In genomic region chr4:155675709-155676429, GRCh38 we compare ENCODE assay signal across 1 cellular context.
A peak's percentile ranks its signal among the peaks of the same experiment; 100 is the strongest.
TF ChIP-seq lines count a peak whose summit lies in the region.

No MANE protein-coding gene starts in this region.

TF ChIP-seq in HEK293, 187 proteins besides CTCF, POLR2A, EP300 and RAD21 (continued from another document):
- TF ChIP-seq PRDM10 (tag by site-specific recombination; IDR thresholded peaks at IDR 0.05) (peak; percentile 73), KLF10 (tag by site-specific recombination; IDR thresholded peaks at IDR 0.05) (peak; percentile 28; the same call in 1 of the 2 replicates), BCL11B (tag by site-specific recombination; IDR thresholded peaks at IDR 0.05; ENCODE audit: low read depth) (no peak), ZNF423 (tag by site-specific recombination; IDR thresholded peaks at IDR 0.05) (peak; percentile 28; the same call in 1 of the 2 replicates), ZBTB8A (tag by site-specific recombination; IDR thresholded peaks at IDR 0.05) (peak; percentile 97), SCRT2 (tag by site-specific recombination; IDR thresholded peaks at IDR 0.05) (no peak), FEZF1 (tag by site-specific recombination; IDR thresholded peaks at IDR 0.05) (peak; percentile 92), ZNF335 (tag by site-specific recombination; conservative IDR thresholded peaks at IDR 0.05) (peak; percentile 69), ZNF600 (tag by site-specific recombination; IDR thresholded peaks at IDR 0.05) (no peak), ZNF366 (tag by site-specific recombination; conservative IDR thresholded peaks at IDR 0.05) (no peak), ZXDB (tag by site-specific recombination; IDR thresholded peaks at IDR 0.05) (peak; percentile 47; the same call in 1 of the 2 replicates), IKZF3 (tag by site-specific recombination; IDR thresholded peaks at IDR 0.05) (peak; percentile 95), ZSCAN30 (tag by site-specific recombination; IDR thresholded peaks at IDR 0.05) (peak; percentile 78; the same call in 1 of the 2 replicates), ZSCAN18 (tag by site-specific recombination; IDR thresholded peaks at IDR 0.05) (no peak), REPIN1 (tag by site-specific recombination; IDR thresholded peaks at IDR 0.05; ENCODE audit: low read depth) (no peak), KLF9 (tag by site-specific recombination; IDR thresholded peaks at IDR 0.05; ENCODE audit: low read depth) (no peak), ZNF121 (tag by site-specific recombination; IDR thresholded peaks at IDR 0.05) (no peak), ZNF792 (tag by site-specific recombination; IDR thresholded peaks at IDR 0.05) (no peak), TCF7L2 (IDR thresholded peaks at IDR 0.05; ENCODE audit: borderline replicate concordance, low read depth, low read length) (peak; percentile 98), ZIC2 (tag by site-specific recombination; IDR thresholded peaks at IDR 0.05) (peak; percentile 89), PRDM2 (tag by site-specific recombination; IDR thresholded peaks at IDR 0.05; ENCODE audit: borderline replicate concordance) (no peak), GLIS1 (tag by site-specific recombination; IDR thresholded peaks at IDR 0.05) (peak; percentile 90), ZNF596 (tag by site-specific recombination; IDR thresholded peaks at IDR 0.05) (peak; percentile 85), ZNF704 (tag by site-specific recombination; IDR thresholded peaks at IDR 0.05) (no peak), ZBTB44 (tag by site-specific recombination; IDR thresholded peaks at IDR 0.05) (peak; percentile 45; the same call in 1 of the 2 replicates), ZFP3 (tag by site-specific recombination; IDR thresholded peaks at IDR 0.05; ENCODE audit: low read depth) (no peak; the same call in 1 of the 2 replicates), ZEB2 (tag by site-specific recombination; IDR thresholded peaks at IDR 0.05) (no peak), ZNF610 (tag by site-specific recombination; IDR thresholded peaks at IDR 0.05; ENCODE audit: borderline replicate concordance) (0 out of 2 replicates have a peak, but pooled peaks have one; percentile 46), GLI2 (tag by site-specific recombination; IDR thresholded peaks at IDR 0.05; ENCODE audit: borderline replicate concordance, low read depth) (peak; percentile 35; the same call in 1 of the 2 replicates), ZNF280D (tag by site-specific recombination; IDR thresholded peaks at IDR 0.05) (no peak), ZNF214 (tag by site-specific recombination; IDR thresholded peaks at IDR 0.05; ENCODE audit: borderline replicate concordance) (no peak), SCRT1 (tag by site-specific recombination; IDR thresholded peaks at IDR 0.05; ENCODE audit: borderline replicate concordance) (peak; percentile 56; the same call in 1 of the 2 replicates), EGR2 (tag by site-specific recombination; IDR thresholded peaks at IDR 0.05; ENCODE audit: low read depth) (no peak), ZNF266 (tag by site-specific recombination; IDR thresholded peaks at IDR 0.05; ENCODE audit: low read depth) (no peak), PRDM6 (tag by site-specific recombination; IDR thresholded peaks at IDR 0.05) (peak; percentile 98), ZNF843 (tag by site-specific recombination; IDR thresholded peaks at IDR 0.05) (peak; percentile 92), SP2 (tag by site-specific recombination; IDR thresholded peaks at IDR 0.05) (no peak), ATF2 (tag by site-specific recombination; IDR thresholded peaks at IDR 0.05; ENCODE audit: low read depth) (no peak)
TF ChIP-seq in HEK293: peak in this region for 24.
